In genomic region chr1:160220301-160220700, GRCh38 we compare ENCODE assay signal across 23 cellular contexts. TPM values are rescaled to one million over a fixed set of nuclear protein-coding genes. Genes with fewer than 3 reads are reported as not detected.
DNase-seq lines count a peak whose midpoint lies in the region; ATAC-seq and TF ChIP-seq lines count a peak whose summit lies in the region.
"Had no signal": no experiment of that assay in that cellular context is flagged by ENCODE, and none has a peak within 500 bp of the region (broad histone marks: within the 10 kb centered on the region; RNA-seq: fewer than 3 reads in every experiment).

No MANE protein-coding gene starts in this region.

- TF ChIP-seq EP300 in sigmoid colon (IDR thresholded peaks at IDR 0.05): no peak

- H3K4me3 Mint-ChIP-seq in CD4-positive, CD25-positive, alpha-beta regulatory T cell: no peak overlapping the region
- H3K4me3 Mint-ChIP-seq in HFFc6 (no peak overlapping the region), endothelial cell (ENCODE audit: unreplicated experiment) (peak overlapping the region; percentile 43)
- H3K4me3 Mint-ChIP-seq: CD4-positive, alpha-beta T cell had no signal

- TF ChIP-seq POLR2A in sigmoid colon (IDR thresholded peaks at IDR 0.05): no peak

- no peaks in the 10 kb centered on the region for H3K9me3 Mint-ChIP-seq in CD4-positive, CD25-positive, alpha-beta regulatory T cell
- no peaks in the 10 kb centered on the region for H3K9me3 Mint-ChIP-seq in HFFc6
- H3K9me3 Mint-ChIP-seq in endothelial cell (ENCODE audit: unreplicated experiment): no peaks in the 10 kb centered on the region
- H3K9me3 Mint-ChIP-seq: activated T-helper 2 cell treated with anti-CD3 and anti-CD28 coated beads, Interferon-gamma antibody, Interleukin-2, Interleukin-4, amounts not matched to agents 10 μg/mL and 5 μg/mL and 100 μg/mL, durations not matched to agents 14 hours and 24 hours and 36 hours; CD4-positive, alpha-beta T cell had no signal

- intact Hi-C loops in sigmoid colon (cut with DNase I): no loop called here

- H3K27me3 Mint-ChIP-seq in CD4-positive, CD25-positive, alpha-beta regulatory T cell: no peaks in the 10 kb centered on the region
- no peaks in the 10 kb centered on the region; the same call in none of the 2 replicates for H3K27me3 Mint-ChIP-seq in HFFc6 (ENCODE audit: insufficient read depth)
- H3K27me3 Mint-ChIP-seq in endothelial cell (ENCODE audit: unreplicated experiment): peaks cover 6% of the 10 kb centered on the region
- H3K27me3 Mint-ChIP-seq: CD4-positive, alpha-beta T cell had no signal

- peaks cover 0 to 6% (median 1%) of the 10 kb centered on the region in 4 donors for H3K4me1 Mint-ChIP-seq in CD4-positive, CD25-positive, alpha-beta regulatory T cell
- H3K4me1 Mint-ChIP-seq in HFFc6 (ENCODE audit: low read depth): peaks cover 50% of the 10 kb centered on the region
- H3K4me1 Mint-ChIP-seq in endothelial cell (ENCODE audit: unreplicated experiment): peaks cover 31% of the 10 kb centered on the region

- no peak for DNase-seq in CD4-positive, CD25-positive, alpha-beta regulatory T cell
- DNase-seq in HFFc6 (no peak), endothelial cell (ENCODE audit: low spot score) (no peak), sigmoid colon (no peak), 8988T (no peak), NCI-H446 treated with DMSO at 0.1 percent for 48 hours (lab: John Stamatoyannopoulos, UW) (no peak)
- DNase-seq: activated CD4-positive, alpha-beta T cell treated with anti-CD3 and anti-CD28 coated beads for 48 hours; CD4-positive, alpha-beta T cell; esophagus squamous epithelium; GF-D8; GOT3; NCI-H187; NCI-H774; SHP77 treated with DMSO at 0.1 percent for 48 hours had no signal

- 89 to 90% methylated on average over 2 of the region's 2 CpGs for WGBS in sigmoid colon, 2 donors

- H3K36me3 ChIP-seq in CD4-positive, CD25-positive, alpha-beta regulatory T cell (ENCODE audit: control insufficient read depth, insufficient read depth, low read length): peaks cover 97% of the 10 kb centered on the region
- H3K36me3 ChIP-seq in sigmoid colon: peaks cover 35 to 79% (median 61%) of the 10 kb centered on the region in 4 donors

- no peaks in the 10 kb centered on the region for H3K4me1 ChIP-seq in CD4-positive, CD25-positive, alpha-beta regulatory T cell (ENCODE audit: control insufficient read depth, insufficient read depth, low read length, poor library complexity, severe bottlenecking)
- peaks cover 0 to 44% (median 40%) of the 10 kb centered on the region in 4 donors for H3K4me1 ChIP-seq in sigmoid colon

- no peaks in the 10 kb centered on the region for H3K9me3 ChIP-seq in CD4-positive, CD25-positive, alpha-beta regulatory T cell (ENCODE audit: control insufficient read depth in 2 of 2, low read length in 2 of 2)
- H3K9me3 ChIP-seq in sigmoid colon: no peaks in the 10 kb centered on the region
- H3K9me3 ChIP-seq: esophagus squamous epithelium, testis had no signal

- H3K27me3 ChIP-seq in CD4-positive, CD25-positive, alpha-beta regulatory T cell (ENCODE audit: control insufficient read depth, insufficient read depth, low read length): no peaks in the 10 kb centered on the region
- no peaks in the 10 kb centered on the region for H3K27me3 ChIP-seq in sigmoid colon
- H3K27me3 ChIP-seq: esophagus squamous epithelium, testis had no signal

- H3K27ac ChIP-seq in CD4-positive, CD25-positive, alpha-beta regulatory T cell (ENCODE audit: insufficient read depth, low read length, poor library complexity, severe bottlenecking): no peak overlapping the region
- H3K27ac ChIP-seq in sigmoid colon: peak overlapping the region; percentile 73 to 84 (median 76)

- TF ChIP-seq CTCF in HFFc6 (IDR thresholded peaks at IDR 0.05) (no peak), endothelial cell (IDR thresholded peaks at IDR 0.05; ENCODE audit: unreplicated experiment) (no peak), sigmoid colon (IDR thresholded peaks at IDR 0.05) (no peak)

- H3K4me3 ChIP-seq in CD4-positive, CD25-positive, alpha-beta regulatory T cell (ENCODE audit: low read depth, low read length): no peak overlapping the region
- no peak overlapping the region for H3K4me3 ChIP-seq in sigmoid colon
- H3K4me3 ChIP-seq: esophagus squamous epithelium, testis had no signal

- H3K27ac Mint-ChIP-seq in CD4-positive, CD25-positive, alpha-beta regulatory T cell: peak overlapping the region; percentile 2 to 23 (median 5)
- H3K27ac Mint-ChIP-seq in HFFc6 (peak overlapping the region; percentile 15; the same call in 1 of the 2 replicates), endothelial cell (ENCODE audit: unreplicated experiment) (peak overlapping the region; percentile 81)
- H3K27ac Mint-ChIP-seq: activated T-helper 2 cell treated with anti-CD3 and anti-CD28 coated beads, Interferon-gamma antibody, Interleukin-2, Interleukin-4, amounts not matched to agents 10 μg/mL and 5 μg/mL and 100 μg/mL, durations not matched to agents 14 hours and 24 hours and 36 hours; CD4-positive, alpha-beta T cell had no signal

- ATAC-seq in CD4-positive, CD25-positive, alpha-beta regulatory T cell (ENCODE audit: low read depth in 2 of 2): no peak
- ATAC-seq in GM19467 (IDR thresholded peaks at IDR 0.05; ENCODE audit: unreplicated experiment) (no peak), HG03378 (IDR thresholded peaks at IDR 0.05; ENCODE audit: unreplicated experiment) (no peak)

- H3K36me3 Mint-ChIP-seq in CD4-positive, CD25-positive, alpha-beta regulatory T cell: peaks cover 73% of the 10 kb centered on the region
- peaks cover 31% of the 10 kb centered on the region for H3K36me3 Mint-ChIP-seq in HFFc6 (ENCODE audit: low read depth)
- H3K36me3 Mint-ChIP-seq in endothelial cell (ENCODE audit: low read depth, unreplicated experiment): peaks cover 61% of the 10 kb centered on the region

RNA-seq across cellular contexts. Expression of gene PEA15, which starts 15.1 kb away (rescaled TPM):
- total RNA-seq in CD4-positive, CD25-positive, alpha-beta regulatory T cell: 21.5 TPM
- 10 to 100 TPM in 1 of 4 donors, 1 to 10 TPM in 3; 7.5 to 10.2 (median 8.3) TPM for polyA plus RNA-seq in CD4-positive, CD25-positive, alpha-beta regulatory T cell
- 100 to 1,000 TPM; 448 to 538 (median 470) TPM for total RNA-seq in HFFc6 (2021; fragmentation: NEBNext Ultra II Directional; extraction: Animal tissue kit (Norgen Biotek cat#: 25700))
- total RNA-seq in endothelial cell (ENCODE audit: unreplicated experiment) (593 TPM), sigmoid colon (100 to 1,000 TPM in 1 of 4 donors, 10 to 100 TPM in 3; 65.7 to 126 (median 88.8) TPM)
- 100 to 1,000 TPM in 2 of 3 donors, 10 to 100 TPM in 1; 42.5 to 113 (median 109) TPM for polyA plus RNA-seq in sigmoid colon

RNA-seq across cellular contexts. Expression of gene CASQ1, which starts 29.9 kb away (rescaled TPM):
- total RNA-seq in CD4-positive, CD25-positive, alpha-beta regulatory T cell: not detected
- polyA plus RNA-seq in CD4-positive, CD25-positive, alpha-beta regulatory T cell: not detected
- under 1 TPM in 3 of 6 experiments, not detected in 3; 0.14 to 0.35 (median 0.19) TPM for total RNA-seq in HFFc6 (2021; fragmentation: NEBNext Ultra II Directional; extraction: Animal tissue kit (Norgen Biotek cat#: 25700))
- total RNA-seq in endothelial cell (ENCODE audit: unreplicated experiment) (not detected), sigmoid colon (1 to 10 TPM in 3 of 4 donors, under 1 TPM in 1; 0.66 to 9.4 (median 2.4) TPM)
- polyA plus RNA-seq in sigmoid colon: under 1 TPM in 2 of 3 donors, not detected in 1; 0.28 to 0.60 TPM
- total RNA-seq: CD4-positive, alpha-beta T cell; dermis microvascular lymphatic vessel endothelial cell; HT-29; left lobe of liver; mononuclear cell; pulmonary artery endothelial cell had no signal

RNA-seq across cellular contexts. Expression of gene DCAF8, which starts 42.0 kb away (rescaled TPM):
- 182 TPM for total RNA-seq in CD4-positive, CD25-positive, alpha-beta regulatory T cell
- polyA plus RNA-seq in CD4-positive, CD25-positive, alpha-beta regulatory T cell: 10 to 100 TPM; 50.3 to 74.1 (median 54.9) TPM
- total RNA-seq in HFFc6 (2021; fragmentation: NEBNext Ultra II Directional; extraction: Animal tissue kit (Norgen Biotek cat#: 25700)): 10 to 100 TPM; 65.9 to 73.0 (median 70.1) TPM
- total RNA-seq in endothelial cell (ENCODE audit: unreplicated experiment) (134 TPM), sigmoid colon (100 to 1,000 TPM; 138 to 184 (median 147) TPM)
- polyA plus RNA-seq in sigmoid colon: 10 to 100 TPM; 28.2 to 76.1 (median 44.4) TPM

Comparison
In these comparisons a context has a peak if more than half of its experiments do, and no peak if none do; other contexts are left out.
1. H3K27ac Mint-ChIP-seq: peak in every context shown above with its lines; median percentile 81 in endothelial cell; 15 in HFFc6; 5 in CD4-positive, CD25-positive, alpha-beta regulatory T cell.